ENCODE assay signal across 12 cellular contexts in genomic region chr3:194738254-194739093, GRCh38. TPM values are rescaled to one million over a fixed set of nuclear protein-coding genes. Genes with fewer than 3 reads are reported as not detected.
DNase-seq lines count a peak whose midpoint lies in the region; ATAC-seq and TF ChIP-seq lines count a peak whose summit lies in the region.
"Had no signal": no experiment of that assay in that cellular context is flagged by ENCODE, and none has a peak within 500 bp of the region (broad histone marks: within the 10 kb centered on the region; RNA-seq: fewer than 3 reads in every experiment).

No MANE protein-coding gene starts in this region.

- intact Hi-C loops in heart right ventricle (cut with DNase I): loop anchor here in 4 of 10 donors (5.0 kb wide), 3 partner anchors 41 to 51 kb away; partner anchors contain the start of gene FAM43A (in 1 of the 4)
- intact Hi-C loops in activated naive CD4-positive, alpha-beta T cell treated with anti-CD3 and anti-CD28 coated beads for 36 hours (cut with micrococcal nuclease): no loop called here

- H3K4me3 ChIP-seq in HEK293 (ENCODE audit: low read depth, low read length) (no peak overlapping the region), heart right ventricle (no peak overlapping the region)
- H3K4me3 ChIP-seq: esophagus squamous epithelium had no signal

- H3K36me3 Mint-ChIP-seq in activated naive CD4-positive, alpha-beta T cell treated with anti-CD3 and anti-CD28 coated beads for 36 hours (ENCODE audit: low read depth): no peaks in the 10 kb centered on the region
- H3K36me3 Mint-ChIP-seq: T-cell had no signal

- no peak overlapping the region for H3K4me3 Mint-ChIP-seq in activated naive CD4-positive, alpha-beta T cell treated with anti-CD3 and anti-CD28 coated beads for 36 hours
- H3K4me3 Mint-ChIP-seq: stimulated activated naive CD8-positive, alpha-beta T cell treated with anti-CD3 and anti-CD28 coated beads, Interleukin-15, Interleukin-2, amounts not matched to agents 100 ng/mL and 50 ng/mL, for 24 hours; T-cell had no signal

- WGBS in heart right ventricle, 2 donors: 39 to 53% methylated on average over 6 of the region's 6 CpGs

- H3K27ac ChIP-seq in HEK293 (ENCODE audit: extremely low read depth, low read depth, low read length) (no peak overlapping the region), heart right ventricle (peak overlapping the region in 6 of 10 donors; percentile 17 to 59 (median 42))
- H3K27ac ChIP-seq: esophagus squamous epithelium had no signal

- H3K9me3 ChIP-seq in HEK293 (ENCODE audit: control insufficient read depth, insufficient read depth, low read depth, low read length) (no peaks in the 10 kb centered on the region), heart right ventricle (peaks cover 0 to 29% (median 0%) of the 10 kb centered on the region in 11 donors)

- ATAC-seq in heart right ventricle (peak; percentile 89 to 98 (median 96)), GM21423 (IDR thresholded peaks at IDR 0.05; ENCODE audit: unreplicated experiment) (no peak), GM21529 (IDR thresholded peaks at IDR 0.05; ENCODE audit: unreplicated experiment) (no peak)
- ATAC-seq: T-cell had no signal

- H3K27me3 Mint-ChIP-seq in activated naive CD4-positive, alpha-beta T cell treated with anti-CD3 and anti-CD28 coated beads for 36 hours (ENCODE audit: low read depth): peaks cover 5% of the 10 kb centered on the region

- H3K27ac Mint-ChIP-seq in activated naive CD4-positive, alpha-beta T cell treated with anti-CD3 and anti-CD28 coated beads for 36 hours: no peak overlapping the region
- H3K27ac Mint-ChIP-seq: stimulated activated naive CD8-positive, alpha-beta T cell treated with anti-CD3 and anti-CD28 coated beads, Interleukin-15, Interleukin-2, amounts not matched to agents 100 ng/mL and 50 ng/mL, for 24 hours; T-cell had no signal

- no peaks in the 10 kb centered on the region for H3K36me3 ChIP-seq in HEK293 (ENCODE audit: control insufficient read depth in 2 of 2, insufficient read depth in 1 of 2, low read length in 2 of 2)
- no peaks in the 10 kb centered on the region for H3K36me3 ChIP-seq in heart right ventricle
- H3K36me3 ChIP-seq: esophagus squamous epithelium had no signal

- H3K4me1 Mint-ChIP-seq in activated naive CD4-positive, alpha-beta T cell treated with anti-CD3 and anti-CD28 coated beads for 36 hours (ENCODE audit: low read depth): no peaks in the 10 kb centered on the region
- H3K4me1 Mint-ChIP-seq: T-cell had no signal

- no peaks in the 10 kb centered on the region for H3K4me1 ChIP-seq in HEK293 (ENCODE audit: control insufficient read depth, insufficient read depth, low read length)
- peaks cover 5 to 46% (median 28%) of the 10 kb centered on the region in 9 donors for H3K4me1 ChIP-seq in heart right ventricle

- TF ChIP-seq CTCF in HEK293 (tag by site-specific recombination; IDR thresholded peaks at IDR 0.05) (no peak), heart right ventricle (IDR thresholded peaks at IDR 0.05) (no peak)

- CTCF ChIA-PET in HEK293 (lab: Yijun Ruan, JAX): interaction anchor here (0.7 to 1.3 kb wide), 3 partner anchors 55 to 108 kb away, joined by 3 to 4 read pairs (median 4); partner anchors contain the start of gene LSG1
- CTCF ChIA-PET in activated naive CD4-positive, alpha-beta T cell treated with anti-CD3 and anti-CD28 coated beads for 36 hours (lab: Charles Lee): no interaction called here

- POLR2A ChIA-PET in HEK293 (lab: Yijun Ruan, JAX): no interaction called here

- DNase-seq in anterior cingulate cortex (lab: John Stamatoyannopoulos, UW) (peak in 57 of 58 donors; percentile 25 to 93 (median 81)), heart right ventricle (peak; percentile 75 to 79), superior temporal gyrus (ENCODE audit: extremely low spot score) (peak; percentile 89)
- DNase-seq in activated naive CD4-positive, alpha-beta T cell treated with anti-CD3 and anti-CD28 coated beads for 36 hours: no peak
- DNase-seq: activated T-cell treated with anti-CD3 and anti-CD28 coated beads, Interleukin-2, amount 50 U/mL, for 1 hour; esophagus squamous epithelium; Kasumi-1; T-cell had no signal

- H3K9me3 Mint-ChIP-seq in activated naive CD4-positive, alpha-beta T cell treated with anti-CD3 and anti-CD28 coated beads for 36 hours: peaks cover 6% of the 10 kb centered on the region
- H3K9me3 Mint-ChIP-seq: stimulated activated naive CD8-positive, alpha-beta T cell treated with anti-CD3 and anti-CD28 coated beads, Interleukin-15, Interleukin-2, amounts not matched to agents 100 ng/mL and 50 ng/mL, for 24 hours had no signal

- H3K27me3 ChIP-seq in heart right ventricle: no peaks in the 10 kb centered on the region

TF ChIP-seq in HEK293, 187 proteins besides CTCF, POLR2A, EP300 and RAD21:
- no peak for TF ChIP-seq ZNF23 (tag by site-specific recombination; IDR thresholded peaks at IDR 0.05; ENCODE audit: borderline replicate concordance)
- no peak for TF ChIP-seq ZBTB6 (tag by site-specific recombination; IDR thresholded peaks at IDR 0.05)
- no peak for TF ChIP-seq ZNF223 (tag by site-specific recombination; IDR thresholded peaks at IDR 0.05)
- peak; percentile 55 for TF ChIP-seq ZFHX2 (tag by site-specific recombination; conservative IDR thresholded peaks at IDR 0.05)
- TF ChIP-seq EGR2 (tag by site-specific recombination; IDR thresholded peaks at IDR 0.05; ENCODE audit: low read depth): peak; percentile 18; the same call in 1 of the 2 replicates
TF ChIP-seq in HEK293: peak in this region for 2.

RNA-seq across cellular contexts. Expression of gene FAM43A, which starts 52.8 kb away (rescaled TPM):
- total RNA-seq in heart right ventricle: 10 to 100 TPM in 9 of 10 donors, 1 to 10 TPM in 1; 9.2 to 61.7 (median 19.8) TPM
- 10 to 100 TPM in 1 of 2 donors, 1 to 10 TPM in 1; 8.9 to 15.4 TPM for polyA plus RNA-seq in heart right ventricle
- 1 to 10 TPM; 1.4 to 1.6 TPM for total RNA-seq in activated naive CD4-positive, alpha-beta T cell treated with anti-CD3 and anti-CD28 coated beads for 36 hours

Comparison
In these comparisons a context has a peak if more than half of its experiments do, and no peak if none do; other contexts are left out.
1. ATAC-seq: peak in heart right ventricle (8 of 8); none in GM21423 (single experiment) and GM21529 (single experiment).